8 cellular contexts compared by ENCODE assay signal in genomic region chr2:215434447-215435260, GRCh38. TPM values are rescaled to one million over a fixed set of nuclear protein-coding genes. Genes with fewer than 3 reads are reported as not detected.
DNase-seq lines count a peak whose midpoint lies in the region; TF ChIP-seq lines count a peak whose summit lies in the region.

No MANE protein-coding gene starts in this region.

- no peak overlapping the region for H2AK5ac ChIP-seq in trophoblast cell (ENCODE audit: low read length)

- H3K27ac ChIP-seq in SK-N-SH (ENCODE audit: low read depth in 2 of 2, low read length in 1 of 2) (peak overlapping the region; percentile 69 to 88; a peak in 3 of 4 replicates), trophoblast cell (ENCODE audit: low read depth, low read length) (peak overlapping the region; percentile 80)

- peak overlapping the region; percentile 93 for H3K9ac ChIP-seq in SK-N-SH
- H3K9ac ChIP-seq in trophoblast cell (ENCODE audit: low read length): peak overlapping the region; percentile 79

- peaks cover 53% of the 10 kb centered on the region for H4K20me1 ChIP-seq in SK-N-SH (ENCODE audit: insufficient read depth)

- H2BK12ac ChIP-seq in trophoblast cell (ENCODE audit: low read length): no peak overlapping the region

- H3K4me3 ChIP-seq in SK-N-SH (ENCODE audit: low read depth in 2 of 2, low read length in 1 of 2) (peak overlapping the region; percentile 88 to 89), trophoblast cell (ENCODE audit: low read depth, low read length) (peak overlapping the region; percentile 53)

- no peak overlapping the region for H3K18ac ChIP-seq in trophoblast cell (ENCODE audit: low read length)

- no peak overlapping the region for H4K91ac ChIP-seq in trophoblast cell (ENCODE audit: low read depth, low read length)

- WGBS in SK-N-SH (ENCODE audit: low lambda C conversion rate): 40% methylated on average over 10 of the region's 10 CpGs
- no CpG with 5 or more reads among the region's 10 CpGs for WGBS in trophoblast cell (ENCODE audit: extremely low coverage, insufficient coverage, insufficient read length)

- no peak overlapping the region for H4K8ac ChIP-seq in trophoblast cell (ENCODE audit: low read depth, low read length)

- peak overlapping the region; percentile 66 for H3K4ac ChIP-seq in trophoblast cell (ENCODE audit: low read depth, low read length)

- H4K12ac ChIP-seq in trophoblast cell (ENCODE audit: low read depth, low read length): no peak overlapping the region

- H2AFZ ChIP-seq in SK-N-SH (ENCODE audit: low read depth): no peak overlapping the region
- H2AFZ ChIP-seq in trophoblast cell (ENCODE audit: insufficient read depth, low read length, poor library complexity): no peak overlapping the region

- no peak for TF ChIP-seq EP300 in SK-N-SH (IDR thresholded peaks at IDR 0.05; ENCODE audit: borderline replicate concordance in 1 of 2, low read depth in 1 of 2, low read length in 1 of 2)

- peaks cover 16% of the 10 kb centered on the region for H3K79me1 ChIP-seq in trophoblast cell (ENCODE audit: low read length)

- H2BK120ac ChIP-seq in trophoblast cell (ENCODE audit: insufficient read depth, low read length, poor library complexity): no peak overlapping the region

- H3K14ac ChIP-seq in trophoblast cell (ENCODE audit: low read length): no peak overlapping the region

- H3K9me2 ChIP-seq in SK-N-SH: no peaks in the 10 kb centered on the region

- TF ChIP-seq RAD21 in SK-N-SH (IDR thresholded peaks at IDR 0.05; ENCODE audit: low read length): no peak

- DNase-seq in EL: peak; percentile 39
- no peak for DNase-seq in SK-N-SH
- peak; percentile 47 for DNase-seq in fibroblast of peridontal ligament (ENCODE audit: extremely low read depth)
- peak in 1 of 2 donors; percentile 51 for DNase-seq in trophoblast cell
- no peak for DNase-seq in central memory CD4-positive, alpha-beta T cell
- no peak for DNase-seq in DMS153 treated with DMSO at 0.1 percent for 48 hours (lab: John Stamatoyannopoulos, UW; ENCODE audit: unreplicated experiment)
- no peak for DNase-seq in HUDEP-2 (lab: John Stamatoyannopoulos, UW; ENCODE audit: unreplicated experiment in 76 of 76)
- no peak for DNase-seq in stimulated activated CD4-positive, alpha-beta T cell treated with anti-CD3 and anti-CD28 coated beads, Interleukin-4, amount 100 ng/mL, for 4 hours

- H3K79me2 ChIP-seq in SK-N-SH (ENCODE audit: insufficient read depth) (peaks cover 62% of the 10 kb centered on the region), trophoblast cell (ENCODE audit: control insufficient read depth, insufficient read depth, low read length, poor library complexity) (peaks cover 14% of the 10 kb centered on the region)

- POLR2A ChIA-PET in SK-N-SH (lab: Yijun Ruan, JAX): no interaction called here

- no peak overlapping the region for H2BK5ac ChIP-seq in trophoblast cell (ENCODE audit: low read depth, low read length, poor library complexity)

- H3K27me3 ChIP-seq in SK-N-SH (ENCODE audit: insufficient read depth) (no peaks in the 10 kb centered on the region), trophoblast cell (ENCODE audit: insufficient read depth, low read length) (no peaks in the 10 kb centered on the region)

- H3K4me1 ChIP-seq in SK-N-SH (ENCODE audit: control insufficient read depth in 1 of 2, insufficient read depth in 2 of 2, low read depth in 1 of 2, low read length in 1 of 2): peaks cover 3 to 31% of the 10 kb centered on the region in 2 experiments; a peak in 3 of 4 replicates
- H3K4me1 ChIP-seq in trophoblast cell (ENCODE audit: control insufficient read depth in 1 of 2, insufficient read depth in 2 of 2, low read length in 2 of 2): peaks cover 6 to 7% of the 10 kb centered on the region in 2 experiments

- H3K36me3 ChIP-seq in SK-N-SH (replicated peaks in 1 of 2; ENCODE audit: control insufficient read depth in 1 of 2, insufficient read depth in 2 of 2, low read length in 1 of 2) (peaks cover 28 to 54% of the 10 kb centered on the region in 2 experiments), trophoblast cell (ENCODE audit: control insufficient read depth in 1 of 2, insufficient read depth in 2 of 2, low read length in 2 of 2) (peaks cover 8 to 24% of the 10 kb centered on the region in 2 experiments)

- H3K9me3 ChIP-seq in SK-N-SH (no peaks in the 10 kb centered on the region), trophoblast cell (ENCODE audit: insufficient read depth, low read depth, low read length) (no peaks in the 10 kb centered on the region)

- H3K23ac ChIP-seq in trophoblast cell (ENCODE audit: low read length): no peak overlapping the region

- H3K4me2 ChIP-seq in SK-N-SH (peak overlapping the region; percentile 75), trophoblast cell (ENCODE audit: low read length) (peak overlapping the region; percentile 69)

- peaks cover 69% of the 10 kb centered on the region for H3F3A ChIP-seq in SK-N-SH (replicated peaks; ENCODE audit: insufficient read depth)

- no peak for TF ChIP-seq CTCF in SK-N-SH (IDR thresholded peaks at IDR 0.05)

- CTCF ChIA-PET in SK-N-SH (lab: Yijun Ruan, JAX): no interaction called here

TF ChIP-seq in SK-N-SH, 30 proteins besides CTCF, POLR2A, EP300 and RAD21:
- TF ChIP-seq MXI1 (IDR thresholded peaks at IDR 0.05; ENCODE audit: low read depth, low read length): no peak
- no peak for TF ChIP-seq RFX5 (IDR thresholded peaks at IDR 0.05; ENCODE audit: low read length)
- TF ChIP-seq USF1 (IDR thresholded peaks at IDR 0.05; ENCODE audit: borderline replicate concordance, low read depth): no peak
- TF ChIP-seq JUND (IDR thresholded peaks at IDR 0.05): no peak
- no peak for TF ChIP-seq TCF12 (IDR thresholded peaks at IDR 0.05)
- TF ChIP-seq, protein P1, sequence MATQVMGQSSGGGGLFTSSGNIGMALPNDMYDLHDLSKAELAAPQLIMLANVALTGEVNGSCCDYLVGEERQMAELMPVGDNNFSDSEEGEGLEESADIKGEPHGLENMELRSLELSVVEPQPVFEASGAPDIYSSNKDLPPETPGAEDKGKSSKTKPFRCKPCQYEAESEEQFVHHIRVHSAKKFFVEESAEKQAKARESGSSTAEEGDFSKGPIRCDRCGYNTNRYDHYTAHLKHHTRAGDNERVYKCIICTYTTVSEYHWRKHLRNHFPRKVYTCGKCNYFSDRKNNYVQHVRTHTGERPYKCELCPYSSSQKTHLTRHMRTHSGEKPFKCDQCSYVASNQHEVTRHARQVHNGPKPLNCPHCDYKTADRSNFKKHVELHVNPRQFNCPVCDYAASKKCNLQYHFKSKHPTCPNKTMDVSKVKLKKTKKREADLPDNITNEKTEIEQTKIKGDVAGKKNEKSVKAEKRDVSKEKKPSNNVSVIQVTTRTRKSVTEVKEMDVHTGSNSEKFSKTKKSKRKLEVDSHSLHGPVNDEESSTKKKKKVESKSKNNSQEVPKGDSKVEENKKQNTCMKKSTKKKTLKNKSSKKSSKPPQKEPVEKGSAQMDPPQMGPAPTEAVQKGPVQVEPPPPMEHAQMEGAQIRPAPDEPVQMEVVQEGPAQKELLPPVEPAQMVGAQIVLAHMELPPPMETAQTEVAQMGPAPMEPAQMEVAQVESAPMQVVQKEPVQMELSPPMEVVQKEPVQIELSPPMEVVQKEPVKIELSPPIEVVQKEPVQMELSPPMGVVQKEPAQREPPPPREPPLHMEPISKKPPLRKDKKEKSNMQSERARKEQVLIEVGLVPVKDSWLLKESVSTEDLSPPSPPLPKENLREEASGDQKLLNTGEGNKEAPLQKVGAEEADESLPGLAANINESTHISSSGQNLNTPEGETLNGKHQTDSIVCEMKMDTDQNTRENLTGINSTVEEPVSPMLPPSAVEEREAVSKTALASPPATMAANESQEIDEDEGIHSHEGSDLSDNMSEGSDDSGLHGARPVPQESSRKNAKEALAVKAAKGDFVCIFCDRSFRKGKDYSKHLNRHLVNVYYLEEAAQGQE (IDR thresholded peaks at IDR 0.05; ENCODE audit: low read depth, low read length): no peak
- no peak for TF ChIP-seq YY1 (IDR thresholded peaks at IDR 0.05; ENCODE audit: low read depth)
- TF ChIP-seq GABPA (IDR thresholded peaks at IDR 0.05; ENCODE audit: low read depth): no peak
- no peak for TF ChIP-seq MEF2A (IDR thresholded peaks at IDR 0.05; ENCODE audit: borderline replicate concordance, low read depth)
- TF ChIP-seq NFIC (IDR thresholded peaks at IDR 0.05; ENCODE audit: borderline replicate concordance): no peak
- no peak for TF ChIP-seq FOXM1 (IDR thresholded peaks at IDR 0.05; ENCODE audit: low read depth)
- TF ChIP-seq, protein P2, sequence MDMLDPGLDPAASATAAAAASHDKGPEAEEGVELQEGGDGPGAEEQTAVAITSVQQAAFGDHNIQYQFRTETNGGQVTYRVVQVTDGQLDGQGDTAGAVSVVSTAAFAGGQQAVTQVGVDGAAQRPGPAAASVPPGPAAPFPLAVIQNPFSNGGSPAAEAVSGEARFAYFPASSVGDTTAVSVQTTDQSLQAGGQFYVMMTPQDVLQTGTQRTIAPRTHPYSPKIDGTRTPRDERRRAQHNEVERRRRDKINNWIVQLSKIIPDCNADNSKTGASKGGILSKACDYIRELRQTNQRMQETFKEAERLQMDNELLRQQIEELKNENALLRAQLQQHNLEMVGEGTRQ (IDR thresholded peaks at IDR 0.05; ENCODE audit: borderline replicate concordance, low read depth, low read length): no peak
- no peak for TF ChIP-seq ELF1 (IDR thresholded peaks at IDR 0.05)
- TF ChIP-seq FOSL2 (IDR thresholded peaks at IDR 0.05; ENCODE audit: borderline replicate concordance, low read depth): no peak
- TF ChIP-seq FOXJ3 (CRISPR knock-in tag; IDR thresholded peaks at IDR 0.05): no peak
- no peak for TF ChIP-seq TEAD4 (IDR thresholded peaks at IDR 0.05; ENCODE audit: borderline replicate concordance, insufficient read depth)
- TF ChIP-seq GATA2 (CRISPR knock-in tag; IDR thresholded peaks at IDR 0.05): no peak

RNA-seq across cellular contexts. Expression of gene FN1, which starts 1.2 kb away (rescaled TPM):
- 1,637 and 1,671 TPM in 2 replicates for polyA plus RNA-seq in SK-N-SH (2012; rRNA removed)
- 978 and 1,254 TPM in 2 replicates for polyA plus RNA-seq in SK-N-SH (2012; cell fraction: cytosol; rRNA removed)
- polyA plus RNA-seq in SK-N-SH (2012; cell fraction: nucleus; rRNA removed): 2,323 and 4,066 TPM in 2 replicates
- polyA plus RNA-seq in trophoblast cell (2013): 3,568 and 4,026 TPM in 2 replicates

Comparison
In these comparisons a context has a peak if more than half of its experiments do, and no peak if none do; other contexts are left out.
1. DNase-seq: peak in EL (single experiment) and fibroblast of peridontal ligament (single experiment); none in SK-N-SH (single experiment), central memory CD4-positive, alpha-beta T cell (single experiment), DMS153 treated with DMSO at 0.1 percent for 48 hours (single experiment), HUDEP-2 (0 of 76) and stimulated activated CD4-positive, alpha-beta T cell treated with anti-CD3 and anti-CD28 coated beads, Interleukin-4, amount 100 ng/mL, for 4 hours (0 of 2).